In the genomic region with DNA sequence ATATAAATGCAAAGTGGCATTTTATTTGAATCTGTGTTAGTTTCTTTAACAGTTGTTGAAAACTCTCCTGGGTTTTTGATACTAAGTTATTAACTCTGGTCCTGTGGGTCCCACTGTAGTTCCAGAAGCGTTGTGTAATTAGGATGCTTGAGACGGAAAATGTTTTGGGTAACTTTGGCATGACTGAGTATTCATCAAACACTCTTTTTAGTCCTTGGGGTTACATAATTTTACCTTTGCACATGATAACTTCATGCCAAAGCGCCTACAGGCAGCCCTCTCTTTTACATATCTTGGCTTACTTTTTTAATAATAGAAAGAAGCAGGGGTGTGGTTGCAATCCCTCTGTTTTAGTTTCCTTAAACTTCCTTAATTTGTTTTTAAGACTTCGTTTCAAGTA, we compare ENCODE assay signal across 21 cellular contexts. TPM values are rescaled to one million over a fixed set of nuclear protein-coding genes. Genes with fewer than 3 reads are reported as not detected.
DNase-seq lines count a peak whose midpoint lies in the region; ATAC-seq, FAIRE-seq and TF ChIP-seq lines count a peak whose summit lies in the region.
"Had no signal": no experiment of that assay in that cellular context is flagged by ENCODE, and none has a peak within 500 bp of the region (broad histone marks: within the 10 kb centered on the region; RNA-seq: fewer than 3 reads in every experiment).

No MANE protein-coding gene starts in this region.

- no peak overlapping the region for H3K27ac ChIP-seq in keratinocyte (ENCODE audit: control insufficient read depth, insufficient read depth, low read length)
- H3K27ac ChIP-seq: C4-2B had no signal

- no peak for FAIRE-seq in keratinocyte (lab: Jason Lieb, UNC)
- FAIRE-seq: G401.6, GM12891, HTR-8/SVneo, K562 had no signal

- no peak for TF ChIP-seq CTCF in natural killer cell (IDR thresholded peaks at IDR 0.05)
- no peak for TF ChIP-seq CTCF in keratinocyte (optimal IDR thresholded peaks at IDR 0.05 in 1 of 3, IDR thresholded peaks at IDR 0.05 in 1 of 3, conservative IDR thresholded peaks at IDR 0.05 in 1 of 3; ENCODE audit: extremely low read depth in 1 of 3, insufficient read depth in 2 of 3, low read length in 3 of 3)

- H3K36me3 ChIP-seq in keratinocyte (ENCODE audit: control insufficient read depth in 2 of 2, extremely low read depth in 1 of 2, insufficient read depth in 2 of 2, low read length in 2 of 2) = no peaks in the 10 kb centered on the region
- H3K36me3 ChIP-seq: BE2C, HAP-1 had no signal

- no peaks in the 10 kb centered on the region for H3K27me3 Mint-ChIP-seq in natural killer cell (ENCODE audit: low read depth in 2 of 2)
- H3K27me3 Mint-ChIP-seq in natural killer cell treated with Interleukin-12 subunit alpha and Interleukin-12 subunit beta and Interleukin-15 and Interleukin-18, amount 100 ng/mL, for 72 hours = no peaks in the 10 kb centered on the region
- no peaks in the 10 kb centered on the region for H3K27me3 Mint-ChIP-seq in stimulated activated memory B cell treated with anti-CD40 and anti-IgM and Interleukin-4, amounts not matched to agents 10 μg/mL and 1 μg/mL and 100 μg/mL, for 72 hours
- H3K27me3 Mint-ChIP-seq: CD4-positive, alpha-beta memory T cell had no signal

- dilution Hi-C loops in keratinocyte (cut with MboI; ENCODE audit: extremely low pct_ligation_motif_present, low sequenced_read_pairs) = no loop called here

- H3K4me3 ChIP-seq in keratinocyte (ENCODE audit: control insufficient read depth in 2 of 3, extremely low read depth in 1 of 3, insufficient read depth in 2 of 3, low read depth in 1 of 3, low read length in 3 of 3) = no peak overlapping the region
- H3K4me3 ChIP-seq: HAP-1, K562 had no signal

- H3K27me3 ChIP-seq in keratinocyte (ENCODE audit: control insufficient read depth, extremely low read depth, insufficient read depth, low read length) = no peaks in the 10 kb centered on the region
- H3K27me3 ChIP-seq: BE2C had no signal

- H3K9ac ChIP-seq in keratinocyte (ENCODE audit: control insufficient read depth, extremely low read depth, insufficient read depth, low read length) = no peak overlapping the region

- no peaks in the 10 kb centered on the region for H4K20me1 ChIP-seq in keratinocyte (ENCODE audit: control insufficient read depth, extremely low read depth, insufficient read depth, low read length)

- no peaks in the 10 kb centered on the region for H3K9me1 ChIP-seq in keratinocyte (ENCODE audit: control insufficient read depth, extremely low read depth, insufficient read depth, low read length)

- H3K4me1 Mint-ChIP-seq in natural killer cell = peaks cover 55 to 58% of the 10 kb centered on the region in 2 donors
- H3K4me1 Mint-ChIP-seq in natural killer cell treated with Interleukin-12 subunit alpha and Interleukin-12 subunit beta and Interleukin-15 and Interleukin-18, amount 100 ng/mL, for 72 hours (ENCODE audit: low read depth in 2 of 2) = peaks cover 37 to 41% of the 10 kb centered on the region in 2 donors
- H3K4me1 Mint-ChIP-seq in stimulated activated memory B cell treated with anti-CD40 and anti-IgM and Interleukin-4, amounts not matched to agents 10 μg/mL and 1 μg/mL and 100 μg/mL, for 72 hours = peaks cover 62% of the 10 kb centered on the region

- peak overlapping the region; percentile 12 to 27 for H3K27ac Mint-ChIP-seq in natural killer cell
- no peak overlapping the region for H3K27ac Mint-ChIP-seq in natural killer cell treated with Interleukin-12 subunit alpha and Interleukin-12 subunit beta and Interleukin-15 and Interleukin-18, amount 100 ng/mL, for 72 hours
- peak overlapping the region; percentile 58 for H3K27ac Mint-ChIP-seq in stimulated activated memory B cell treated with anti-CD40 and anti-IgM and Interleukin-4, amounts not matched to agents 10 μg/mL and 1 μg/mL and 100 μg/mL, for 72 hours
- H3K27ac Mint-ChIP-seq: CD4-positive, alpha-beta memory T cell; HFFc6 had no signal

- H3K79me2 ChIP-seq in keratinocyte (ENCODE audit: control insufficient read depth, insufficient read depth, low read length) = peaks cover 91% of the 10 kb centered on the region

- DNase-seq in natural killer cell = no peak
- DNase-seq in natural killer cell treated with Interleukin-12 subunit alpha and Interleukin-12 subunit beta and Interleukin-15 and Interleukin-18, amount 100 ng/mL, for 72 hours (ENCODE audit: low spot score) = no peak
- DNase-seq in keratinocyte (ENCODE audit: low read depth, low spot score) = no peak
- DNase-seq in hepatic stellate cell (ENCODE audit: low spot score) = no peak
- no peak for DNase-seq in activated naive CD4-positive, alpha-beta T cell (lab: John Stamatoyannopoulos, UW)
- no peak for DNase-seq in UCSD-AML1 (lab: John Stamatoyannopoulos, UW; ENCODE audit: unreplicated experiment)
- DNase-seq: ACHN; BE2C; CD4-positive, alpha-beta memory T cell; DMS153; DMS79 treated with DMSO at 0.1 percent for 48 hours; EL; GOT3; HFFc6 had no signal

- H3K9me3 Mint-ChIP-seq in natural killer cell = no peaks in the 10 kb centered on the region
- H3K9me3 Mint-ChIP-seq in natural killer cell treated with Interleukin-12 subunit alpha and Interleukin-12 subunit beta and Interleukin-15 and Interleukin-18, amount 100 ng/mL, for 72 hours = no peaks in the 10 kb centered on the region
- no peaks in the 10 kb centered on the region for H3K9me3 Mint-ChIP-seq in stimulated activated memory B cell treated with anti-CD40 and anti-IgM and Interleukin-4, amounts not matched to agents 10 μg/mL and 1 μg/mL and 100 μg/mL, for 72 hours
- H3K9me3 Mint-ChIP-seq: CD4-positive, alpha-beta memory T cell; HFFc6 had no signal

- H3K4me3 Mint-ChIP-seq in natural killer cell = no peak overlapping the region
- H3K4me3 Mint-ChIP-seq in natural killer cell treated with Interleukin-12 subunit alpha and Interleukin-12 subunit beta and Interleukin-15 and Interleukin-18, amount 100 ng/mL, for 72 hours = no peak overlapping the region
- no peak overlapping the region for H3K4me3 Mint-ChIP-seq in stimulated activated memory B cell treated with anti-CD40 and anti-IgM and Interleukin-4, amounts not matched to agents 10 μg/mL and 1 μg/mL and 100 μg/mL, for 72 hours
- H3K4me3 Mint-ChIP-seq: CD4-positive, alpha-beta memory T cell; HFFc6 had no signal

- ATAC-seq in natural killer cell = no peak
- no peak for ATAC-seq in natural killer cell treated with Interleukin-12 subunit alpha and Interleukin-12 subunit beta and Interleukin-15 and Interleukin-18, amount 100 ng/mL, for 72 hours
- ATAC-seq in stimulated activated memory B cell treated with anti-CD40 and anti-IgM and Interleukin-4, amounts not matched to agents 10 μg/mL and 1 μg/mL and 100 μg/mL, for 72 hours = no peak
- ATAC-seq: K562 had no signal

- H2AFZ ChIP-seq in keratinocyte (ENCODE audit: control insufficient read depth, low read length) = no peak overlapping the region

- peaks cover 8% of the 10 kb centered on the region for H3K4me1 ChIP-seq in keratinocyte (ENCODE audit: control insufficient read depth, extremely low read depth, insufficient read depth, low read length)
- H3K4me1 ChIP-seq: BE2C, HAP-1 had no signal

- intact Hi-C loops in natural killer cell (cut with micrococcal nuclease) = no loop called here

- no peaks in the 10 kb centered on the region for H3K36me3 Mint-ChIP-seq in natural killer cell
- H3K36me3 Mint-ChIP-seq in natural killer cell treated with Interleukin-12 subunit alpha and Interleukin-12 subunit beta and Interleukin-15 and Interleukin-18, amount 100 ng/mL, for 72 hours = no peaks in the 10 kb centered on the region
- H3K36me3 Mint-ChIP-seq in stimulated activated memory B cell treated with anti-CD40 and anti-IgM and Interleukin-4, amounts not matched to agents 10 μg/mL and 1 μg/mL and 100 μg/mL, for 72 hours = peaks cover 4% of the 10 kb centered on the region

- no peaks in the 10 kb centered on the region for H3K9me3 ChIP-seq in keratinocyte (ENCODE audit: control insufficient read depth, low read depth, low read length)
- H3K9me3 ChIP-seq: BE2C, HAP-1 had no signal

- H3K4me2 ChIP-seq in keratinocyte (ENCODE audit: control insufficient read depth, extremely low read depth, insufficient read depth, low read depth, low read length) = peak overlapping the region; percentile 29

RNA-seq across cellular contexts. Expression of a gene that starts 12.2 kb away (rescaled TPM):
- total RNA-seq in natural killer cell = 100 to 1,000 TPM in 2 of 3 donors, 10 to 100 TPM in 1; 96.7 to 111 (median 101) TPM
- total RNA-seq in natural killer cell treated with Interleukin-12 subunit alpha and Interleukin-12 subunit beta and Interleukin-15 and Interleukin-18, amount 100 ng/mL, for 72 hours = 10 to 100 TPM; 34.3 to 35.4 TPM
- polyA plus RNA-seq in keratinocyte = 18.3 to 34.0 TPM (median 22.2 TPM) in 3 replicates
- polyA plus RNA-seq in keratinocyte (2011; ENCODE audit: low read depth) = 54.2 TPM
- polyA plus RNA-seq in keratinocyte (2011; cell fraction: cytosol; rRNA removed) = 17.8 and 33.8 TPM in 2 replicates
- polyA plus RNA-seq in keratinocyte (2011; cell fraction: nucleus; rRNA removed) = 20.2 and 24.0 TPM in 2 replicates
- 19.3 and 23.2 TPM in 2 replicates for polyA plus RNA-seq in keratinocyte (2012; ENCODE audit: low replicate concordance)
- polyA minus RNA-seq in keratinocyte = 6.5 to 48.5 TPM (median 19.2 TPM) in 3 replicates
- polyA minus RNA-seq in keratinocyte (2011; cell fraction: cytosol; rRNA and poly(A)+ RNA removed) = 61.4 TPM
- 21.7 and 39.4 TPM in 2 replicates for polyA minus RNA-seq in keratinocyte (2011; cell fraction: nucleus; rRNA and poly(A)+ RNA removed)

Comparison
In these comparisons a context has a peak if more than half of its experiments do, and no peak if none do; other contexts are left out.
1. H3K27ac Mint-ChIP-seq: peak in natural killer cell (2 of 2) and stimulated activated memory B cell treated with anti-CD40 and anti-IgM and Interleukin-4, amounts not matched to agents 10 μg/mL and 1 μg/mL and 100 μg/mL, for 72 hours (single experiment); none in natural killer cell treated with Interleukin-12 subunit alpha and Interleukin-12 subunit beta and Interleukin-15 and Interleukin-18, amount 100 ng/mL, for 72 hours (0 of 2).